In genomic region chr11:46446343-46446751, GRCh38 we compare ENCODE assay signal across 13 cellular contexts. TPM values are rescaled to one million over a fixed set of nuclear protein-coding genes. Genes with fewer than 3 reads are reported as not detected.
DNase-seq lines count a peak whose midpoint lies in the region; ATAC-seq and TF ChIP-seq lines count a peak whose summit lies in the region.
"Had no signal": no experiment of that assay in that cellular context is flagged by ENCODE, and none has a peak within 500 bp of the region (broad histone marks: within the 10 kb centered on the region; RNA-seq: fewer than 3 reads in every experiment).

No MANE protein-coding gene starts in this region.

- no peak for TF ChIP-seq POLR2A in IMR-90 (IDR thresholded peaks at IDR 0.05; ENCODE audit: low read depth, low read length)
- no peak for TF ChIP-seq POLR2A in prostate gland (IDR thresholded peaks at IDR 0.05)

- dilution Hi-C loops in IMR-90 (cut with HindIII; ENCODE audit: low sequenced_read_pairs, unreplicated experiment) = no loop called here

- H2AK9ac ChIP-seq in IMR-90 (replicated peaks; ENCODE audit: low read depth, low read length, poor library complexity) = no peak overlapping the region

- H3K27ac ChIP-seq in IMR-90 (ENCODE audit: insufficient read depth, low read length) = no peak overlapping the region
- peak overlapping the region; percentile 46 for H3K27ac ChIP-seq in mesodermal cell (ENCODE audit: low read depth, low read length, severe bottlenecking)
- H3K27ac ChIP-seq in prostate gland = no peak overlapping the region
- H3K27ac ChIP-seq: pancreas had no signal

- H3K27me3 ChIP-seq in IMR-90 (ENCODE audit: control insufficient read depth, insufficient read depth, low read length) = no peaks in the 10 kb centered on the region
- no peaks in the 10 kb centered on the region for H3K27me3 ChIP-seq in prostate gland (replicated peaks; ENCODE audit: insufficient read depth)
- H3K27me3 ChIP-seq: pancreas had no signal

- no peak overlapping the region for H3K23ac ChIP-seq in IMR-90 (ENCODE audit: low read depth, low read length)

- peaks cover 19% of the 10 kb centered on the region; the same call in 1 of the 2 replicates for H4K20me1 ChIP-seq in IMR-90 (ENCODE audit: insufficient read depth, low read length)

- H3K4me2 ChIP-seq in IMR-90 (ENCODE audit: low read depth, low read length) = no peak overlapping the region

- ATAC-seq in IMR-90 (ENCODE audit: low read depth) (peak; percentile 72), GM19351 (IDR thresholded peaks at IDR 0.05; ENCODE audit: unreplicated experiment) (no peak)
- ATAC-seq: activated CD8-positive, alpha-beta T cell treated with anti-CD3 and anti-CD28 coated beads for 36 hours had no signal

- H3K4ac ChIP-seq in IMR-90 (ENCODE audit: low read depth, low read length) = no peak overlapping the region

- no peak overlapping the region for H3K4me3 ChIP-seq in IMR-90 (ENCODE audit: insufficient read depth, low read depth, low read length)
- H3K4me3 ChIP-seq in choroid plexus epithelial cell (ENCODE audit: low read depth, low read length) = no peak overlapping the region
- no peak overlapping the region for H3K4me3 ChIP-seq in mesodermal cell (ENCODE audit: extremely low read depth, insufficient read depth, low read length, poor library complexity, severe bottlenecking)
- no peak overlapping the region for H3K4me3 ChIP-seq in prostate gland
- H3K4me3 ChIP-seq: pancreas had no signal

- no peak overlapping the region for H3K56ac ChIP-seq in IMR-90 (ENCODE audit: extremely low read depth, insufficient read depth, low read length)

- H2BK5ac ChIP-seq in IMR-90 (ENCODE audit: low read depth, low read length, poor library complexity, severe bottlenecking) = no peak overlapping the region

- no peak overlapping the region for H3K14ac ChIP-seq in IMR-90 (replicated peaks; ENCODE audit: low read depth, low read length)

- 29% methylated on average over 1 of the region's 3 CpGs; no CpG with 5 or more reads in 1 of the 2 experiments for WGBS in IMR-90 (ENCODE audit: extremely low coverage in 2 of 2, insufficient read length in 1 of 2), 2 experiments
- WGBS in mesodermal cell (ENCODE audit: insufficient coverage in 2 of 2), 2 experiments = 62 to 100% methylated on average over 1 to 2 of the region's 3 CpGs
- WGBS in prostate gland = 38% methylated on average over 3 of the region's 3 CpGs

- H3K36me3 ChIP-seq in IMR-90 (ENCODE audit: control insufficient read depth, insufficient read depth, low read length) (peaks cover 5% of the 10 kb centered on the region), mesodermal cell (ENCODE audit: control insufficient read depth, insufficient read depth, low read length) (peaks cover 22% of the 10 kb centered on the region), prostate gland (no peaks in the 10 kb centered on the region)
- H3K36me3 ChIP-seq: pancreas had no signal

- no peak overlapping the region for H3K9ac ChIP-seq in IMR-90 (ENCODE audit: low read depth, low read length)

- no peak overlapping the region for H4K91ac ChIP-seq in IMR-90 (ENCODE audit: insufficient read depth, low read depth, low read length)

- no peak overlapping the region for H2BK15ac ChIP-seq in IMR-90 (ENCODE audit: low read depth, low read length)

- H3K9me1 ChIP-seq in IMR-90 (ENCODE audit: insufficient read depth, low read length) = peaks cover 5% of the 10 kb centered on the region; the same call in 1 of the 2 replicates

- H3K9me3 ChIP-seq in IMR-90 (ENCODE audit: control insufficient read depth, insufficient read depth, low read length) (no peaks in the 10 kb centered on the region), mesodermal cell (ENCODE audit: control insufficient read depth, low read length) (no peaks in the 10 kb centered on the region), prostate gland (no peaks in the 10 kb centered on the region)
- H3K9me3 ChIP-seq: pancreas had no signal

- H2AFZ ChIP-seq in IMR-90 (replicated peaks; ENCODE audit: low read length, poor library complexity) = no peak overlapping the region

- H3K18ac ChIP-seq in IMR-90 (ENCODE audit: low read depth, low read length) = no peak overlapping the region

- no peak overlapping the region for H2AK5ac ChIP-seq in IMR-90 (ENCODE audit: low read depth, low read length)

- in situ Hi-C loops in IMR-90 (cut with MboI; ENCODE audit: low sequenced_read_pairs) = no loop called here

- peak; percentile 43 for TF ChIP-seq CTCF in IMR-90 (conservative IDR thresholded peaks at IDR 0.05; ENCODE audit: low read depth, low read length)
- TF ChIP-seq CTCF in choroid plexus epithelial cell (conservative IDR thresholded peaks at IDR 0.05; ENCODE audit: low read depth, low read length) = peak; percentile 53
- no peak for TF ChIP-seq CTCF in prostate gland (IDR thresholded peaks at IDR 0.05)

- H3K4me1 ChIP-seq in IMR-90 (ENCODE audit: control insufficient read depth, insufficient read depth, low read length) = peaks cover 12% of the 10 kb centered on the region
- peaks cover 9% of the 10 kb centered on the region for H3K4me1 ChIP-seq in mesodermal cell (ENCODE audit: control insufficient read depth, insufficient read depth, low read length, poor library complexity, severe bottlenecking)
- H3K4me1 ChIP-seq in prostate gland (replicated peaks) = no peaks in the 10 kb centered on the region
- H3K4me1 ChIP-seq: pancreas had no signal

- peak; percentile 49 for TF ChIP-seq RAD21 in IMR-90 (IDR thresholded peaks at IDR 0.05; ENCODE audit: low read length)

- no peak overlapping the region for H2BK120ac ChIP-seq in IMR-90 (ENCODE audit: low read depth, low read length)

- H4K5ac ChIP-seq in IMR-90 (ENCODE audit: low read depth, low read length) = no peak overlapping the region

- no peak overlapping the region for H4K8ac ChIP-seq in IMR-90 (ENCODE audit: low read depth in 2 of 2, low read length in 2 of 2)

- POLR2A ChIA-PET in IMR-90 (lab: Charles Lee; ENCODE audit: unreplicated experiment) = no interaction called here

- peaks cover 8 to 42% of the 10 kb centered on the region in 2 experiments; a peak in 3 of 4 replicates for H3K79me1 ChIP-seq in IMR-90 (ENCODE audit: low read depth in 1 of 2, low read length in 2 of 2)

- CTCF ChIA-PET in IMR-90 (lab: Yijun Ruan, JAX) = interaction anchor here (0.9 to 1.5 kb wide), 5 partner anchors 9 to 90 kb away, joined by 3 to 6 read pairs (median 4); no protein-coding TSS in a partner anchor

- intact Hi-C loops in IMR-90 (cut with micrococcal nuclease) = loop anchor here (1.0 kb wide), 1 partner anchor 83 kb away; no protein-coding TSS in a partner anchor
- intact Hi-C loops in prostate gland (cut with DNase I) = loop anchor here (5.0 kb wide), 1 partner anchor 91 kb away; no protein-coding TSS in a partner anchor

- BruUV-seq in IMR-90 (replicated peaks; lab: Mats Ljungman, UMichigan) = no TSS peak

- peak; percentile 39 for DNase-seq in COR-L47 (lab: John Stamatoyannopoulos, UW)
- DNase-seq in IMR-90 = peak; percentile 52
- peak; percentile 60 for DNase-seq in choroid plexus epithelial cell (ENCODE audit: low read depth)
- no peak for DNase-seq in prostate gland (ENCODE audit: low spot score)
- DNase-seq in AG08396 (ENCODE audit: low spot score) = no peak
- no peak for DNase-seq in SKM-1 treated with dmso at 0.1 percent for 144 hours (lab: John Stamatoyannopoulos, UW; ENCODE audit: unreplicated experiment)
- DNase-seq: activated CD8-positive, alpha-beta T cell treated with anti-CD3 and anti-CD28 coated beads for 36 hours; aorta; DND-41; pancreas; SHP77 had no signal

- H2BK20ac ChIP-seq in IMR-90 (ENCODE audit: low read depth, low read length) = no peak overlapping the region

TF ChIP-seq in IMR-90, 13 proteins besides CTCF, POLR2A, EP300 and RAD21:
- TF ChIP-seq SMC3 (IDR thresholded peaks at IDR 0.05; ENCODE audit: low read depth, low read length) (0 out of 2 replicates have a peak, but pooled peaks have one; percentile 25), CEBPB (IDR thresholded peaks at IDR 0.05; ENCODE audit: low read depth, low read length) (no peak)

RNA-seq across cellular contexts. Expression of gene CHRM4, which starts 54.8 kb away (rescaled TPM):
- total RNA-seq in IMR-90 (2012; rRNA removed) = 0.18 and 0.28 TPM in 2 replicates
- 0.09 and 0.19 TPM in 2 replicates for polyA plus RNA-seq in IMR-90 (2012; rRNA removed)
- 0.16 and 0.19 TPM in 2 replicates for polyA plus RNA-seq in IMR-90 (2012; cell fraction: cytosol; rRNA removed)
- 0.49 and 1.0 TPM in 2 replicates for polyA plus RNA-seq in IMR-90 (2012; cell fraction: nucleus; rRNA removed; ENCODE audit: low replicate concordance)
- polyA plus RNA-seq in mesodermal cell (2013, experiment 1 of 2) = not detected
- polyA plus RNA-seq in mesodermal cell (2013, experiment 2 of 2) = 0.56 TPM
- total RNA-seq in prostate gland = 1 to 10 TPM in 1 of 2 donors, not detected in 1; 2.8 TPM
- total RNA-seq: activated CD8-positive, alpha-beta T cell treated with anti-CD3 and anti-CD28 coated beads for 36 hours had no signal

Comparison
In these comparisons a context has a peak if more than half of its experiments do, and no peak if none do; other contexts are left out.
1. DNase-seq: peak in COR-L47 (single experiment), IMR-90 (single experiment) and choroid plexus epithelial cell (single experiment); none in prostate gland (single experiment), AG08396 (single experiment) and SKM-1 treated with dmso at 0.1 percent for 144 hours (single experiment).
2. CTCF ChIP-seq: peak in IMR-90 (single experiment) and choroid plexus epithelial cell (single experiment); none in prostate gland (0 of 4).